Comparison of ENCODE assay signal across 8 cellular contexts in the genomic region with DNA sequence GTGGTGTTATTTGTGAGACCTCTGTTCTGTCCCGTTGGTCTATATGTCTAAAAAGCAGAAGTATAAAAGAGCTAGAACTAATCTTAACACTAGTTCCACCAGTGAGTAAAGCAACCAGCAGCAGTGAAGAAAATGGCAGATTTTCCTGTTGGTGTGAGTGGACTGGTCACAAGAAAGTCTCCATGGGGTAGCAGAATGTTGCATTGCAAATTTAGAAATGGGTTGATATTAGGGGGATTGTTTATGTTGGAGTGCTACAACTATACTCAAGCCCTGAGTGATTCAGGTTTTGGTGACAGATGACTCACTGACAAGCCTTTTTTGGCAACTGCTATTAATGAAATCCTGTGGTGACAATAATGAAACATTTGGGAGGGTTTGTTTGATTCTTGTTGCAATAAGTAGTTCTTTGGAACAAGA. TPM values are rescaled to one million over a fixed set of nuclear protein-coding genes. Genes with fewer than 3 reads are reported as not detected.
A peak's percentile ranks its signal among the peaks of the same experiment; 100 is the strongest.
DNase-seq lines count a peak whose midpoint lies in the region; ATAC-seq and TF ChIP-seq lines count a peak whose summit lies in the region.

No MANE protein-coding gene starts in this region.

- H3F3A ChIP-seq in SK-N-SH (replicated peaks; ENCODE audit: insufficient read depth): peaks cover 30% of the 10 kb centered on the region

- H3K27ac Mint-ChIP-seq in activated T-cell treated with anti-CD3 and anti-CD28 coated beads, Interleukin-2, amount 50 U/mL, for 72 hours: peak overlapping the region; percentile 93

- TF ChIP-seq EP300 in SK-N-SH (IDR thresholded peaks at IDR 0.05; ENCODE audit: borderline replicate concordance in 1 of 2, low read depth in 1 of 2, low read length in 1 of 2): no peak

- H4K20me1 ChIP-seq in SK-N-SH (ENCODE audit: insufficient read depth): peaks cover 39% of the 10 kb centered on the region

- peak overlapping the region; percentile 41 for H3K4me2 ChIP-seq in SK-N-SH

- H3K27me3 ChIP-seq in SK-N-SH (ENCODE audit: insufficient read depth) (no peaks in the 10 kb centered on the region), foreskin keratinocyte (no peaks in the 10 kb centered on the region)

- peak; percentile 27 to 35 for ATAC-seq in activated T-cell treated with anti-CD3 and anti-CD28 coated beads, Interleukin-2, amount 50 U/mL, for 72 hours (replicated peaks in 1 of 2)
- ATAC-seq in HG03064 (IDR thresholded peaks at IDR 0.05; ENCODE audit: low read depth, unreplicated experiment): peak; percentile 69
- peak; percentile 22 for ATAC-seq in foreskin keratinocyte

- CTCF ChIA-PET in SK-N-SH (lab: Yijun Ruan, JAX): interaction anchor here (0.6 to 1.1 kb wide), 2 partner anchors 21 to 346 kb away, joined by 3 read pairs; no protein-coding TSS in a partner anchor

- peaks cover 96% of the 10 kb centered on the region for H3K79me2 ChIP-seq in SK-N-SH (ENCODE audit: insufficient read depth)

- no peaks in the 10 kb centered on the region for H3K9me2 ChIP-seq in SK-N-SH

- TF ChIP-seq CTCF in SK-N-SH (IDR thresholded peaks at IDR 0.05) (no peak), foreskin keratinocyte (conservative IDR thresholded peaks at IDR 0.05) (no peak)

- no peaks in the 10 kb centered on the region; the same call in 1 of the 2 replicates for H3K9me3 ChIP-seq in SK-N-SH

- POLR2A ChIA-PET in SK-N-SH (lab: Yijun Ruan, JAX): no interaction called here

- no peaks in the 10 kb centered on the region for H3K9me3 Mint-ChIP-seq in activated T-cell treated with anti-CD3 and anti-CD28 coated beads, Interleukin-2, amount 50 U/mL, for 72 hours

- peaks cover 8 to 16% of the 10 kb centered on the region in 2 donors for H3K36me3 Mint-ChIP-seq in activated T-cell treated with anti-CD3 and anti-CD28 coated beads, Interleukin-2, amount 50 U/mL, for 72 hours (ENCODE audit: insufficient read depth in 2 of 2)

- H3K27ac ChIP-seq in SK-N-SH (ENCODE audit: low read depth in 2 of 2, low read length in 1 of 2) (peak overlapping the region in 1 of 2 experiments; percentile 75; a peak in 2 of 4 replicates), foreskin keratinocyte (no peak overlapping the region)

- TF ChIP-seq RAD21 in SK-N-SH (IDR thresholded peaks at IDR 0.05; ENCODE audit: low read length): no peak

- 64% methylated on average over 1 of the region's 1 CpG for WGBS in SK-N-SH (ENCODE audit: low lambda C conversion rate)

- no peak for DNase-seq in activated T-cell treated with anti-CD3 and anti-CD28 coated beads, Interleukin-2, amount 50 U/mL, for 72 hours
- no peak for DNase-seq in activated T-cell treated with anti-CD3 and anti-CD28 coated beads, Interleukin-2, amount 50 U/mL, for 48 hours
- DNase-seq in SK-N-SH: no peak
- DNase-seq in foreskin keratinocyte: no peak
- no peak for DNase-seq in stimulated activated CD4-positive, alpha-beta T cell treated with anti-CD3 and anti-CD28 coated beads, Interleukin-15, amount 100 ng/mL, for 24 hours
- DNase-seq in mucosa of gallbladder (ENCODE audit: low spot score): no peak
- DNase-seq in iPS-NIHi7 (ENCODE audit: extremely low spot score): no peak

- peaks cover 0 to 22% of the 10 kb centered on the region in 2 experiments for H3K36me3 ChIP-seq in SK-N-SH (replicated peaks in 1 of 2; ENCODE audit: control insufficient read depth in 1 of 2, insufficient read depth in 2 of 2, low read length in 1 of 2)

- peak overlapping the region; percentile 36 to 70 for H3K4me3 Mint-ChIP-seq in activated T-cell treated with anti-CD3 and anti-CD28 coated beads, Interleukin-2, amount 50 U/mL, for 72 hours

- H3K4me1 Mint-ChIP-seq in activated T-cell treated with anti-CD3 and anti-CD28 coated beads, Interleukin-2, amount 50 U/mL, for 72 hours (ENCODE audit: low read depth): peaks cover 63% of the 10 kb centered on the region

- peak overlapping the region; percentile 11; the same call in 1 of the 2 replicates for H3K9ac ChIP-seq in SK-N-SH

- H3K4me3 ChIP-seq in SK-N-SH (ENCODE audit: low read depth in 2 of 2, low read length in 1 of 2): 0 out of 4 replicates have a peak overlapping the region, but pooled peaks of 1 of the 2 experiments have one; percentile 2

- H3K27me3 Mint-ChIP-seq in activated T-cell treated with anti-CD3 and anti-CD28 coated beads, Interleukin-2, amount 50 U/mL, for 72 hours (ENCODE audit: low read depth): no peaks in the 10 kb centered on the region

- peaks cover 5 to 18% of the 10 kb centered on the region in 2 experiments for H3K4me1 ChIP-seq in SK-N-SH (ENCODE audit: control insufficient read depth in 1 of 2, insufficient read depth in 2 of 2, low read depth in 1 of 2, low read length in 1 of 2)
- peaks cover 19% of the 10 kb centered on the region for H3K4me1 ChIP-seq in foreskin keratinocyte

- no peak overlapping the region for H2AFZ ChIP-seq in SK-N-SH (ENCODE audit: low read depth)

TF ChIP-seq in SK-N-SH, 30 proteins besides CTCF, POLR2A, EP300 and RAD21:
- TF ChIP-seq TCF12 (IDR thresholded peaks at IDR 0.05) (no peak), PBX3 (IDR thresholded peaks at IDR 0.05) (peak; percentile 58), RXRA (IDR thresholded peaks at IDR 0.05; ENCODE audit: borderline replicate concordance, low read depth) (no peak), NFIC (IDR thresholded peaks at IDR 0.05; ENCODE audit: borderline replicate concordance) (peak; percentile 62), MEF2A (IDR thresholded peaks at IDR 0.05; ENCODE audit: borderline replicate concordance, low read depth) (peak; percentile 47; the same call in 1 of the 2 replicates), CHD2 (IDR thresholded peaks at IDR 0.05; ENCODE audit: low read length, partially characterized antibody) (no peak), FOSL2 (IDR thresholded peaks at IDR 0.05; ENCODE audit: borderline replicate concordance, low read depth) (peak; percentile 78; the same call in 1 of the 2 replicates), JUND (IDR thresholded peaks at IDR 0.05) (peak; percentile 63), SMC3 (IDR thresholded peaks at IDR 0.05; ENCODE audit: low read depth, low read length) (no peak), EZH2phosphoT487 (IDR thresholded peaks at IDR 0.05; ENCODE audit: borderline replicate concordance, low read depth) (no peak), FOXJ3 (CRISPR knock-in tag; IDR thresholded peaks at IDR 0.05) (no peak), MAX (IDR thresholded peaks at IDR 0.05; ENCODE audit: low read depth) (no peak)
- TF ChIP-seq, protein P1, sequence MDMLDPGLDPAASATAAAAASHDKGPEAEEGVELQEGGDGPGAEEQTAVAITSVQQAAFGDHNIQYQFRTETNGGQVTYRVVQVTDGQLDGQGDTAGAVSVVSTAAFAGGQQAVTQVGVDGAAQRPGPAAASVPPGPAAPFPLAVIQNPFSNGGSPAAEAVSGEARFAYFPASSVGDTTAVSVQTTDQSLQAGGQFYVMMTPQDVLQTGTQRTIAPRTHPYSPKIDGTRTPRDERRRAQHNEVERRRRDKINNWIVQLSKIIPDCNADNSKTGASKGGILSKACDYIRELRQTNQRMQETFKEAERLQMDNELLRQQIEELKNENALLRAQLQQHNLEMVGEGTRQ (IDR thresholded peaks at IDR 0.05; ENCODE audit: borderline replicate concordance, low read depth, low read length): no peak
- TF ChIP-seq, protein P2, sequence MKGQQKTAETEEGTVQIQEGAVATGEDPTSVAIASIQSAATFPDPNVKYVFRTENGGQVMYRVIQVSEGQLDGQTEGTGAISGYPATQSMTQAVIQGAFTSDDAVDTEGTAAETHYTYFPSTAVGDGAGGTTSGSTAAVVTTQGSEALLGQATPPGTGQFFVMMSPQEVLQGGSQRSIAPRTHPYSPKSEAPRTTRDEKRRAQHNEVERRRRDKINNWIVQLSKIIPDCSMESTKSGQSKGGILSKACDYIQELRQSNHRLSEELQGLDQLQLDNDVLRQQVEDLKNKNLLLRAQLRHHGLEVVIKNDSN (IDR thresholded peaks at IDR 0.05; ENCODE audit: borderline replicate concordance, low read depth): no peak

RNA-seq across cellular contexts. Expression of gene AVL9, which starts 5.6 kb away (rescaled TPM):
- 10 to 100 TPM; 50.9 to 54.9 TPM for total RNA-seq in activated T-cell treated with anti-CD3 and anti-CD28 coated beads, Interleukin-2, amount 50 U/mL, for 72 hours
- polyA plus RNA-seq in SK-N-SH (2012; rRNA removed): 8.9 and 11.0 TPM in 2 replicates
- 11.6 and 12.3 TPM in 2 replicates for polyA plus RNA-seq in SK-N-SH (2012; cell fraction: cytosol; rRNA removed)
- 14.2 and 22.6 TPM in 2 replicates for polyA plus RNA-seq in SK-N-SH (2012; cell fraction: nucleus; rRNA removed)
- 26.5 and 33.1 TPM in 2 replicates for total RNA-seq in foreskin keratinocyte
- polyA plus RNA-seq in foreskin keratinocyte: 12.6 and 12.7 TPM in 2 replicates
- 53.6 TPM for total RNA-seq in mucosa of gallbladder

RNA-seq across cellular contexts. Expression of gene LSM5, which starts 10.8 kb away (rescaled TPM):
- total RNA-seq in activated T-cell treated with anti-CD3 and anti-CD28 coated beads, Interleukin-2, amount 50 U/mL, for 72 hours: 100 to 1,000 TPM in 1 of 2 donors, 10 to 100 TPM in 1; 77.4 to 103 TPM
- 21.2 and 22.2 TPM in 2 replicates for polyA plus RNA-seq in SK-N-SH (2012; rRNA removed)
- polyA plus RNA-seq in SK-N-SH (2012; cell fraction: cytosol; rRNA removed): 34.6 and 60.8 TPM in 2 replicates
- polyA plus RNA-seq in SK-N-SH (2012; cell fraction: nucleus; rRNA removed): 12.4 and 21.0 TPM in 2 replicates
- 81.9 and 90.5 TPM in 2 replicates for total RNA-seq in foreskin keratinocyte
- 126 and 150 TPM in 2 replicates for polyA plus RNA-seq in foreskin keratinocyte
- total RNA-seq in mucosa of gallbladder: 28.0 TPM
